Comparison of ENCODE assay signal across 29 cellular contexts in the genomic region with DNA sequence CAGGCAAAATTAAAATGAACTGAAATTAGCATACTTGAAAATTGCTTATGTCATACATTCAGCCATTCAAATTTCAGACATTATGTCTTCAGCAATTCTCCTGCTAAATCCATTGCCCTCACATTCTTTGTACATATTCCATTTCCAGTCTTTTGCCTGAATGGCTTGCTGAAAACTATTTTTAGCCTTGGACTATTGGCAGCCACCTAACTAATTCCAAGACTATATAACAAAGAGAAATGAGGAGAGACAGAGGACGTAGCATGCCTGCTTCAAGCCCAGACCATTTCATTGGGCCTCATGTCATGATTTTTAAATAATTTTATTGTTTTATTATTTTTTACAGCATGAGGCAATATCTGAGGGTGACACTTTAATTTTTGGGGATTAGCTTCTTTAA.
"Had no signal": no experiment of that assay in that cellular context is flagged by ENCODE, and none has a peak within 500 bp of the region (broad histone marks: within the 10 kb centered on the region; RNA-seq: fewer than 3 reads in every experiment).

No MANE protein-coding gene starts in this region.

- H3K27me3 Mint-ChIP-seq: memory B cell; progenitor cell of endocrine pancreas; stimulated activated naive B cell treated with anti-CD40 and anti-IgM and Interleukin-4, amounts not matched to agents 10 μg/mL and 1 μg/mL and 100 μg/mL, for 72 hours had no signal

- H3K4me3 Mint-ChIP-seq: memory B cell; naive thymus-derived CD4-positive, alpha-beta T cell; nephron; neural progenitor cell; stimulated activated naive B cell treated with anti-CD40 and anti-IgM and Interleukin-4, amounts not matched to agents 10 μg/mL and 1 μg/mL and 100 μg/mL, for 72 hours had no signal

- H3K4me1 Mint-ChIP-seq: memory B cell; naive thymus-derived CD4-positive, alpha-beta T cell; nephron; stimulated activated naive B cell treated with anti-CD40 and anti-IgM and Interleukin-4, amounts not matched to agents 10 μg/mL and 1 μg/mL and 100 μg/mL, for 72 hours had no signal

- H3K27ac ChIP-seq: hepatocyte, left ventricle myocardium inferior, neural progenitor cell, neutrophil, parathyroid adenoma, skin epidermis, stomach, testis, thyroid gland, transverse colon, upper lobe of left lung, vagina had no signal

- DNase-seq: islet precursor cell; left ventricle myocardium inferior; midbrain; mucosa of descending colon; naive thymus-derived CD4-positive, alpha-beta T cell; occipital lobe; right cardiac atrium; stimulated activated CD4-positive, alpha-beta T cell treated with anti-CD3 and anti-CD28 coated beads, Interleukin-12 subunit alpha, Interleukin-12 subunit beta, amount 100 ng/mL, for 4 hours; stimulated activated CD4-positive, alpha-beta T cell treated with anti-CD3 and anti-CD28 coated beads, Interleukin-15, amount 100 ng/mL, for 24 hours; stimulated activated CD4-positive, alpha-beta T cell treated with anti-CD3 and anti-CD28 coated beads, Interleukin-2, amount 100 ng/mL, for 24 hours; stimulated activated CD4-positive, alpha-beta T cell treated with anti-CD3 and anti-CD28 coated beads, Interleukin-4, amount 100 ng/mL, for 1 hour; stimulated activated naive B cell treated with anti-CD40 and anti-IgM and Interleukin-4, amounts not matched to agents 10 μg/mL and 1 μg/mL and 100 μg/mL, for 72 hours; stimulated activated naive CD8-positive, alpha-beta T cell treated with anti-CD3 and anti-CD28 coated beads, Interleukin-15, Interleukin-2, amounts not matched to agents 100 U/mL and 50 U/mL, for 24 hours; stomach; testis; thyroid gland; transverse colon; upper lobe of left lung had no signal

- ATAC-seq: mucosa of descending colon; naive thymus-derived CD4-positive, alpha-beta T cell; right cardiac atrium; sciatic nerve; stimulated activated naive B cell treated with anti-CD40 and anti-IgM and Interleukin-4, amounts not matched to agents 10 μg/mL and 1 μg/mL and 100 μg/mL, for 72 hours; stimulated activated naive CD8-positive, alpha-beta T cell treated with anti-CD3 and anti-CD28 coated beads, Interleukin-15, Interleukin-2, amounts not matched to agents 100 U/mL and 50 U/mL, for 24 hours had no signal

- H2AFZ ChIP-seq: hepatocyte, neural progenitor cell, parathyroid adenoma had no signal

- H3K4me3 ChIP-seq: hepatocyte, left ventricle myocardium inferior, lung, mucosa of descending colon, neural progenitor cell, skin epidermis, stomach, testis, thyroid gland, transverse colon, upper lobe of left lung, vagina had no signal

- H3K9me3 Mint-ChIP-seq: memory B cell; nephron; neural progenitor cell; stimulated activated naive B cell treated with anti-CD40 and anti-IgM and Interleukin-4, amounts not matched to agents 10 μg/mL and 1 μg/mL and 100 μg/mL, for 72 hours had no signal

- H3K36me3 ChIP-seq: left ventricle myocardium inferior, neural progenitor cell, neutrophil, stomach, thyroid gland, transverse colon, upper lobe of left lung, vagina had no signal

- H3K9ac ChIP-seq: neural progenitor cell, parathyroid adenoma had no signal

- H3K36me3 Mint-ChIP-seq: memory B cell; naive thymus-derived CD4-positive, alpha-beta T cell; neural progenitor cell; stimulated activated naive B cell treated with anti-CD40 and anti-IgM and Interleukin-4, amounts not matched to agents 10 μg/mL and 1 μg/mL and 100 μg/mL, for 72 hours had no signal

- H3K79me2 ChIP-seq: hepatocyte, parathyroid adenoma had no signal

- H3K4me1 ChIP-seq: neural progenitor cell, parathyroid adenoma, stomach, testis, thyroid gland, transverse colon, upper lobe of left lung, vagina had no signal

- H3K9me3 ChIP-seq: left ventricle myocardium inferior, neutrophil, testis, thyroid gland, transverse colon, upper lobe of left lung, vagina had no signal

- H3K27ac Mint-ChIP-seq: memory B cell; naive thymus-derived CD4-positive, alpha-beta T cell; nephron; neural progenitor cell; progenitor cell of endocrine pancreas; stimulated activated naive B cell treated with anti-CD40 and anti-IgM and Interleukin-4, amounts not matched to agents 10 μg/mL and 1 μg/mL and 100 μg/mL, for 72 hours had no signal

- H3K27me3 ChIP-seq: hepatocyte, neural progenitor cell, neutrophil, stomach, testis, thyroid gland, transverse colon, upper lobe of left lung, vagina had no signal

- H3K4me2 ChIP-seq: hepatocyte, neural progenitor cell had no signal
